ENCODE assay signal across 13 cellular contexts in the genomic region with DNA sequence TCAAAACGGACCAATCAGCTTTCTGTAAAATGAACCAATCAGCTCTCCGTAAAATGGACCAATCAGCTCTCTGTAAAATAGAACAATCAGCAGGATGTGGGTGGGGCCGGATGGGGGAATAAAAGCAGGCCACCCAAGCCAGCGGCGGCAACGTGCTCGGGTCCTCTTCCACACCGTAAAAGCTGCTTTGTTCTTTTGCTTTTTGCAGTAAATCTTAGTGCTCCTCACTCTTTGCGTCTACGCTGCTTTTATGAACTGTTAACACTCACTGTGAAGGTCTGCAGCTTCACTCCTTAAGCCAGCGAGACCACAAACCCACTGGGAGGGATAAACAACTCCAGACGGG. TPM values are rescaled to one million over a fixed set of nuclear protein-coding genes. Genes with fewer than 3 reads are reported as not detected.
DNase-seq lines count a peak whose midpoint lies in the region; ATAC-seq and TF ChIP-seq lines count a peak whose summit lies in the region.
"Had no signal": no experiment of that assay in that cellular context is flagged by ENCODE, and none has a peak within 500 bp of the region (broad histone marks: within the 10 kb centered on the region; RNA-seq: fewer than 3 reads in every experiment).

No MANE protein-coding gene starts in this region.

- peaks cover 44% of the 10 kb centered on the region for H3K4me1 Mint-ChIP-seq in activated naive CD8-positive, alpha-beta T cell treated with anti-CD3 and anti-CD28 coated beads for 36 hours
- peaks cover 47 to 79% of the 10 kb centered on the region in 2 donors for H3K4me1 Mint-ChIP-seq in stimulated activated naive B cell treated with anti-CD40 and anti-IgM and Interleukin-4, amounts not matched to agents 10 μg/mL and 1 μg/mL and 100 μg/mL, for 72 hours

- H3K4me3 Mint-ChIP-seq in activated naive CD8-positive, alpha-beta T cell treated with anti-CD3 and anti-CD28 coated beads for 36 hours = peak overlapping the region; percentile 47
- H3K4me3 Mint-ChIP-seq in stimulated activated naive B cell treated with anti-CD40 and anti-IgM and Interleukin-4, amounts not matched to agents 10 μg/mL and 1 μg/mL and 100 μg/mL, for 72 hours = no peak overlapping the region

- TF ChIP-seq CTCF in NB4 (IDR thresholded peaks at IDR 0.05; ENCODE audit: low read depth, low read length) (no peak), hepatocyte (IDR thresholded peaks at IDR 0.05; ENCODE audit: poor library complexity) (no peak)

- TF ChIP-seq POLR2A in NB4 (IDR thresholded peaks at IDR 0.05; ENCODE audit: extremely low read depth, insufficient read length) = no peak

- H3K27me3 Mint-ChIP-seq in activated naive CD8-positive, alpha-beta T cell treated with anti-CD3 and anti-CD28 coated beads for 36 hours = no peaks in the 10 kb centered on the region
- H3K27me3 Mint-ChIP-seq in stimulated activated naive B cell treated with anti-CD40 and anti-IgM and Interleukin-4, amounts not matched to agents 10 μg/mL and 1 μg/mL and 100 μg/mL, for 72 hours = no peaks in the 10 kb centered on the region

- H3K27me3 ChIP-seq in hepatocyte = no peaks in the 10 kb centered on the region

- H4K20me1 ChIP-seq in hepatocyte (ENCODE audit: insufficient read depth, poor library complexity, severe bottlenecking) = no peaks in the 10 kb centered on the region

- H3K36me3 Mint-ChIP-seq in activated naive CD8-positive, alpha-beta T cell treated with anti-CD3 and anti-CD28 coated beads for 36 hours = peaks cover 47% of the 10 kb centered on the region
- peaks cover 6 to 10% of the 10 kb centered on the region in 2 donors for H3K36me3 Mint-ChIP-seq in stimulated activated naive B cell treated with anti-CD40 and anti-IgM and Interleukin-4, amounts not matched to agents 10 μg/mL and 1 μg/mL and 100 μg/mL, for 72 hours

- peaks cover 7% of the 10 kb centered on the region for H3K4me1 ChIP-seq in hepatocyte (ENCODE audit: insufficient read depth)

- H3K36me3 ChIP-seq in hepatocyte (replicated peaks; ENCODE audit: insufficient read depth, low read depth) = no peaks in the 10 kb centered on the region

- H3K79me2 ChIP-seq in hepatocyte = no peaks in the 10 kb centered on the region

- H3K9me3 Mint-ChIP-seq in activated naive CD8-positive, alpha-beta T cell treated with anti-CD3 and anti-CD28 coated beads for 36 hours = peaks cover 37% of the 10 kb centered on the region
- peaks cover 0 to 3% of the 10 kb centered on the region in 2 donors for H3K9me3 Mint-ChIP-seq in stimulated activated naive B cell treated with anti-CD40 and anti-IgM and Interleukin-4, amounts not matched to agents 10 μg/mL and 1 μg/mL and 100 μg/mL, for 72 hours

- WGBS in hepatocyte (ENCODE audit: low lambda C conversion rate, missing lambda C conversion rate) = 82% methylated on average over 12 of the region's 12 CpGs

- no peak overlapping the region for H3K4me3 ChIP-seq in NB4 (ENCODE audit: low read depth, low read length)
- no peak overlapping the region for H3K4me3 ChIP-seq in hepatocyte

- H3K27ac Mint-ChIP-seq in activated naive CD8-positive, alpha-beta T cell treated with anti-CD3 and anti-CD28 coated beads for 36 hours = peak overlapping the region; percentile 76
- peak overlapping the region; percentile 9 for H3K27ac Mint-ChIP-seq in stimulated activated naive B cell treated with anti-CD40 and anti-IgM and Interleukin-4, amounts not matched to agents 10 μg/mL and 1 μg/mL and 100 μg/mL, for 72 hours

- no peaks in the 10 kb centered on the region for H3K9me2 ChIP-seq in hepatocyte (replicated peaks; ENCODE audit: insufficient read depth)

- H2AFZ ChIP-seq in hepatocyte = no peak overlapping the region

- no peak for ATAC-seq in stimulated activated naive B cell treated with anti-CD40 and anti-IgM and Interleukin-4, amounts not matched to agents 10 μg/mL and 1 μg/mL and 100 μg/mL, for 72 hours (replicated peaks)
- no peak for ATAC-seq in HG02642 (IDR thresholded peaks at IDR 0.05; ENCODE audit: poor library complexity, unreplicated experiment)
- ATAC-seq: sciatic nerve had no signal

- H3K4me2 ChIP-seq in hepatocyte = no peak overlapping the region

- DNase-seq in activated gamma-delta T cell treated with Interleukin-2 at 50 U/mL for 16 hours (peak; percentile 39), activated gamma-delta T cell (lab: John Stamatoyannopoulos, UW) (no peak), NB4 (ENCODE audit: low read depth) (peak; percentile 34), HUDEP-2 (lab: John Stamatoyannopoulos, UW; ENCODE audit: unreplicated experiment in 76 of 76) (no peak), hepatocyte (ENCODE audit: low spot score) (no peak)
- peak; percentile 58 for DNase-seq in activated naive CD8-positive, alpha-beta T cell treated with anti-CD3 and anti-CD28 coated beads for 36 hours
- no peak for DNase-seq in stimulated activated naive B cell treated with anti-CD40 and anti-IgM and Interleukin-4, amounts not matched to agents 10 μg/mL and 1 μg/mL and 100 μg/mL, for 72 hours
- DNase-seq: Kasumi-1, NCI-H146, NCI-H446 treated with DMSO at 0.1 percent for 48 hours, OCI-M1 had no signal

- no peaks in the 10 kb centered on the region for H3K9me3 ChIP-seq in hepatocyte (ENCODE audit: low read depth)

- no peak overlapping the region for H3K27ac ChIP-seq in hepatocyte

RNA-seq across cellular contexts. Expression of gene HLA-E, which starts 29.2 kb away (rescaled TPM):
- total RNA-seq in activated naive CD8-positive, alpha-beta T cell treated with anti-CD3 and anti-CD28 coated beads for 36 hours = 100 to 1,000 TPM; 481 to 482 TPM
- total RNA-seq in hepatocyte = 155 and 158 TPM in 2 replicates
- polyA plus RNA-seq in hepatocyte = 141 and 163 TPM in 2 replicates

RNA-seq across cellular contexts. Expression of gene GNL1, which starts 37.8 kb away (rescaled TPM):
- 100 to 1,000 TPM; 123 to 126 TPM for total RNA-seq in activated naive CD8-positive, alpha-beta T cell treated with anti-CD3 and anti-CD28 coated beads for 36 hours
- 29.5 and 33.2 TPM in 2 replicates for total RNA-seq in hepatocyte
- 81.1 and 101 TPM in 2 replicates for polyA plus RNA-seq in hepatocyte

RNA-seq across cellular contexts. Expression of gene PRR3, which starts 38.6 kb away (rescaled TPM):
- total RNA-seq in activated naive CD8-positive, alpha-beta T cell treated with anti-CD3 and anti-CD28 coated beads for 36 hours = 10 to 100 TPM; 32.7 to 34.4 TPM
- total RNA-seq in hepatocyte = 10.1 and 10.8 TPM in 2 replicates
- polyA plus RNA-seq in hepatocyte = 7.8 and 9.3 TPM in 2 replicates

RNA-seq across cellular contexts. Expression of gene ABCF1, which starts 52.8 kb away (rescaled TPM):
- 100 to 1,000 TPM; 122 TPM for total RNA-seq in activated naive CD8-positive, alpha-beta T cell treated with anti-CD3 and anti-CD28 coated beads for 36 hours
- total RNA-seq in hepatocyte = 36.5 and 44.1 TPM in 2 replicates
- 62.0 and 71.3 TPM in 2 replicates for polyA plus RNA-seq in hepatocyte

Comparison
In these comparisons a context has a peak if more than half of its experiments do, and no peak if none do; other contexts are left out.
1. DNase-seq: peak in activated gamma-delta T cell treated with Interleukin-2 at 50 U/mL for 16 hours (single experiment), NB4 (single experiment) and activated naive CD8-positive, alpha-beta T cell treated with anti-CD3 and anti-CD28 coated beads for 36 hours (single experiment); none in activated gamma-delta T cell (single experiment), stimulated activated naive B cell treated with anti-CD40 and anti-IgM and Interleukin-4, amounts not matched to agents 10 μg/mL and 1 μg/mL and 100 μg/mL, for 72 hours (single experiment), HUDEP-2 (0 of 76) and hepatocyte (single experiment).